In the genomic region with DNA sequence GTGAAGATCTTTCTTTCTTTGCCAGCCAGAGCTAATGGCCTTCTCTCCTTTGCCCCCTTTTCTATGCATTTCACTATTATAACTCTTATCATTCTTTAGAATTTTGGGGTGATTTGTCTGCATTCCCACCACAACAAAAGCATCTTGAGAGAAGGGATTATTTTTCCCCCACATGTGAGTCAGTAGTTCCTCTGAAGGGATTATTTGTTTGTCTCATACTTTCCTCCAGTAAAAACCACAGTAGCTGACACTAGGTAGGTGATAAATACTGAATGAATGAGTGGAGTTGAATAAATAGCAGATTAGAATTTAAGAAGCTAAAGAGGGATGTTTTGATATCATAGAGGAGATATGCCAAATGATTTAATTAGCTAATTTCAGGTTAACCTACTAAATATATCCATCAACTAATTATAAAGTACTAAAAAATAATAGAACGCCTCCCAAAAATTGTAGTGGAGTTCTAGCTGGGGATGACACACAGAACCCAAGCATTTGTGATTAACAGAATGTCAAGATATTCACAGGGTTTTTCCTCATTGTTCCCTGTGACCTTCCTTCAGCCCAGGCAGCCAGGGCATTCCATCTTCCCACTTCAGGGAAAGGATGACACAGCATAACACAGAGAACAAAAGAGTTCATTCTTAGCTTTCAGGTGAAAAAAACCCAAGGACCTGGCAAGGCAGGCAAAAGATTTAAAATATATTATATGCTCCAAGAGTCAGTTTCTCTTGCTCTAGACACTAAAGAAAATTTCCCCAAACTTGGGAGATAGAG, we compare ENCODE assay signal across 14 cellular contexts. TPM values are rescaled to one million over a fixed set of nuclear protein-coding genes. Genes with fewer than 3 reads are reported as not detected.
DNase-seq lines count a peak whose midpoint lies in the region; ATAC-seq, FAIRE-seq and TF ChIP-seq lines count a peak whose summit lies in the region.
"Had no signal": no experiment of that assay in that cellular context is flagged by ENCODE, and none has a peak within 500 bp of the region (broad histone marks: within the 10 kb centered on the region; RNA-seq: fewer than 3 reads in every experiment).

No MANE protein-coding gene starts in this region.

- no peaks in the 10 kb centered on the region for H3K9me3 Mint-ChIP-seq in nephron progenitor cell

- H3K9ac ChIP-seq in HUES64 (ENCODE audit: low read depth, low read length), result peak overlapping the region; percentile 19; the same call in 1 of the 2 replicates

- H3K27me3 ChIP-seq in HUES64 (ENCODE audit: insufficient read depth, low read length) (peaks cover 8% of the 10 kb centered on the region), bronchial epithelial cell (ENCODE audit: control insufficient read depth, insufficient read depth, low read length) (no peaks in the 10 kb centered on the region)

- no peaks in the 10 kb centered on the region for H3K36me3 Mint-ChIP-seq in nephron progenitor cell (ENCODE audit: low read depth)

- peak; percentile 79 for DNase-seq in Caki2 (ENCODE audit: low read depth)
- DNase-seq in bronchial epithelial cell (ENCODE audit: low read depth), result peak; percentile 40
- DNase-seq in nephron progenitor cell, result no peak
- DNase-seq in frontal cortex (ENCODE audit: low spot score in 2 of 2), result no peak
- no peak for DNase-seq in C1 segment of cervical spinal cord (lab: John Stamatoyannopoulos, UW)
- DNase-seq: activated CD4-positive, alpha-beta T cell treated with anti-CD3 and anti-CD28 coated beads for 4 hours; naive B cell; NCI-H774 had no signal

- ATAC-seq in HG03159 (IDR thresholded peaks at IDR 0.05; ENCODE audit: unreplicated experiment), result no peak
- ATAC-seq in GM18519 (IDR thresholded peaks at IDR 0.05; ENCODE audit: low FRiP score, unreplicated experiment), result no peak
- ATAC-seq: esophagus mucosa had no signal

- no peak overlapping the region for H3K27ac ChIP-seq in HUES64 (ENCODE audit: low read depth, low read length)
- H3K27ac ChIP-seq: thoracic aorta had no signal

- H3K4me3 ChIP-seq in HUES64 (ENCODE audit: low read length) (no peak overlapping the region), bronchial epithelial cell (ENCODE audit: low read depth, low read length) (no peak overlapping the region)
- H3K4me3 ChIP-seq: skin epidermis, thoracic aorta had no signal

- H3K4me1 ChIP-seq in HUES64 (ENCODE audit: insufficient read depth, low read length), result peaks cover 19% of the 10 kb centered on the region

- H3K9me3 ChIP-seq in HUES64 (ENCODE audit: insufficient read depth, low read depth, low read length), result no peaks in the 10 kb centered on the region
- H3K9me3 ChIP-seq: thoracic aorta had no signal

- H3K4me3 Mint-ChIP-seq in nephron progenitor cell, result no peak overlapping the region

- TF ChIP-seq CTCF in bronchial epithelial cell (IDR thresholded peaks at IDR 0.05; ENCODE audit: insufficient read depth, low read length, severe bottlenecking) (no peak), nephron progenitor cell (IDR thresholded peaks at IDR 0.05) (no peak)

- no peaks in the 10 kb centered on the region for H3K36me3 ChIP-seq in HUES64 (ENCODE audit: insufficient read depth, low read length)
- no peaks in the 10 kb centered on the region for H3K36me3 ChIP-seq in bronchial epithelial cell (ENCODE audit: control insufficient read depth, insufficient read depth, low read length)
- H3K36me3 ChIP-seq: thoracic aorta had no signal

- in situ Hi-C loops in Caki2 (cut with HindIII; ENCODE audit: low pct_unique_long_range_greater_than_20kb, low sequenced_read_pairs), result no loop called here

- H3K4me1 Mint-ChIP-seq in nephron progenitor cell, result peaks cover 15% of the 10 kb centered on the region

- peaks cover 2% of the 10 kb centered on the region for H3K27me3 Mint-ChIP-seq in nephron progenitor cell (ENCODE audit: low read depth, poor library complexity)

- WGBS in HUES64, result 83% methylated on average over 1 of the region's 1 CpG

- peak overlapping the region; percentile 77 for H3K27ac Mint-ChIP-seq in nephron progenitor cell

- FAIRE-seq in bronchial epithelial cell (lab: Jason Lieb, UNC), result no peak
- FAIRE-seq in frontal cortex (lab: Jason Lieb, UNC), result no peak

RNA-seq across cellular contexts. Expression of a gene that starts 3.5 kb away (rescaled TPM):
- 9.0 and 14.9 TPM in 2 replicates for total RNA-seq in Caki2 (2014; rRNA removed; shearing (Covaris generic); ENCODE audit: low replicate concordance)
- 17.1 TPM for polyA plus RNA-seq in HUES64 (2013, experiment 1 of 2)
- polyA plus RNA-seq in HUES64 (2013, experiment 2 of 2), result 19.9 TPM
- total RNA-seq in bronchial epithelial cell (10.3 and 12.4 TPM in 2 replicates), frontal cortex (9.8 TPM)

RNA-seq across cellular contexts. Expression of a gene that starts 52.2 kb away (rescaled TPM):
- total RNA-seq in Caki2 (2014; rRNA removed; shearing (Covaris generic); ENCODE audit: low replicate concordance), result 107 and 140 TPM in 2 replicates
- polyA plus RNA-seq in HUES64 (2013, experiment 1 of 2), result 136 TPM
- 153 TPM for polyA plus RNA-seq in HUES64 (2013, experiment 2 of 2)
- total RNA-seq in bronchial epithelial cell (35.8 and 46.9 TPM in 2 replicates), frontal cortex (93.8 TPM)

Comparison
In these comparisons a context has a peak if more than half of its experiments do, and no peak if none do; other contexts are left out.
1. DNase-seq: peak in Caki2 (single experiment) and bronchial epithelial cell (single experiment); none in nephron progenitor cell (single experiment), frontal cortex (0 of 2) and C1 segment of cervical spinal cord (0 of 14).